Comparison of ENCODE assay signal across 11 cellular contexts in genomic region chr2:204487447-204488229, GRCh38.
"Had no signal": no experiment of that assay in that cellular context is flagged by ENCODE, and none has a peak within 500 bp of the region (broad histone marks: within the 10 kb centered on the region; RNA-seq: fewer than 3 reads in every experiment).

No MANE protein-coding gene starts in this region.

- H3K27me3 ChIP-seq: colonic mucosa, thyroid gland, uterus had no signal

- DNase-seq: activated CD4-positive, alpha-beta memory T cell treated with anti-CD3 and anti-CD28 coated beads for 36 hours; activated gamma-delta T cell; activated T-cell treated with anti-CD3 and anti-CD28 coated beads, Interleukin-2, amount 50 U/mL, for 48 hours; colonic mucosa; effector CD8-positive, alpha-beta T cell; T1000; thyroid gland; uterus had no signal

- H3K36me3 ChIP-seq: colonic mucosa, thyroid gland, uterus had no signal

- ATAC-seq: left lobe of liver; natural killer cell treated with Interleukin-12 subunit alpha and Interleukin-12 subunit beta and Interleukin-15 and Interleukin-18, amount 100 ng/mL, for 72 hours had no signal

- H3K4me3 ChIP-seq: colonic mucosa, thyroid gland, uterus had no signal

- H3K9me3 ChIP-seq: colonic mucosa, thyroid gland, uterus had no signal

- H3K27ac ChIP-seq: colonic mucosa, thyroid gland, uterus, VCaP had no signal

- H3K4me1 ChIP-seq: colonic mucosa, thyroid gland, uterus had no signal
